ENCODE assay signal across 8 cellular contexts in the genomic region with DNA sequence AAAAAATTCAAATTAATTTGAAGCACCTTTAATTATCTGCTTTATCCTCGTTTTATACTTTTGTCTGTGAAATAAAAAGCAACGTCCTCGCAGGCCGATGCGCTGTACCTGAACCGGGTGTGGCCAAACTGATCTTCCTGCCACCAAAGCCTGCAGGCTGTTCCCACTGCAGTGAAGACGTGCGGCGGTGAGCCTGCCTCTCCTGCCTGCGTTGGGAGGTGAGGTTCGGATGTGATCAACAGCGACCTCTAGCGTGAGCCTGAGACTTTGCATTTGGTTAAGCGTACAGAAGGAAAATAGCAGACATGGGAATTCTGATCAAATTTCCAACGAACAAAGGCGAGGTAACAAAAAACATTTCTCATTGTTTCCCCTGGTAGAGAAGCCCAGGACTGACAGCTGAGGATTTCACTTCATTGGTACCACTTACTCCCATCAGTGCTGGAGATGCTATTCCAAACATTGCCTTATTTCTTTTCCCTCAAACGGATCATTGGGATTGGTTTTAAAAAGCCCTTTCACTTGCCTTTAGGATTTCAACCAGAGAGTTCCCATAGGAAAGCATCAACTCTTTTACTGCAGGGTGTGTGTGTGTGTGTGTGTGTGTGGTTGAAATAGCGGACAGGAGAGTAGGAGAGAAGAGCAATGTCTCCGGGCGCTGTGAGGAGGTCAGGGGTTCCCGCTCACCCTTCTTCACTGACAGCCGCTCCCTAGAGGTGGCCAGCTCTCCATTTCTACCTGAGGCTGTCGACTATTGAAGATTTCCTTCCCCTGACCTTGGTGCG. TPM values are rescaled to one million over a fixed set of nuclear protein-coding genes. Genes with fewer than 3 reads are reported as not detected.
DNase-seq lines count a peak whose midpoint lies in the region; ATAC-seq and TF ChIP-seq lines count a peak whose summit lies in the region.

No MANE protein-coding gene starts in this region.

- ATAC-seq in heart right ventricle (peak; percentile 86 to 94 (median 92)), GM19023 (IDR thresholded peaks at IDR 0.05; ENCODE audit: unreplicated experiment) (no peak)

- H3K9me3 Mint-ChIP-seq in activated naive CD8-positive, alpha-beta T cell treated with anti-CD3 and anti-CD28 coated beads for 36 hours, result no peaks in the 10 kb centered on the region

- DNase-seq in DMS79 (lab: John Stamatoyannopoulos, UW) (peak; percentile 55), H7 (peak; percentile 50), NCI-H1436 (lab: John Stamatoyannopoulos, UW) (peak; percentile 77), SW480 (ENCODE audit: low spot score) (peak; percentile 78), heart right ventricle (peak; percentile 77 to 81)
- DNase-seq in activated naive CD8-positive, alpha-beta T cell treated with anti-CD3 and anti-CD28 coated beads for 36 hours, result peak; percentile 80

- H3K36me3 ChIP-seq in H7 (replicated peaks; ENCODE audit: control insufficient read depth, insufficient read depth, low read length) (no peaks in the 10 kb centered on the region), heart right ventricle (no peaks in the 10 kb centered on the region), rectal smooth muscle tissue (ENCODE audit: control insufficient read depth, insufficient read depth, low read length) (no peaks in the 10 kb centered on the region)

- H3K4me1 ChIP-seq in heart right ventricle, result peaks cover 0 to 23% (median 6%) of the 10 kb centered on the region in 9 donors
- H3K4me1 ChIP-seq in rectal smooth muscle tissue (ENCODE audit: control insufficient read depth, insufficient read depth, low read length), result no peaks in the 10 kb centered on the region

- H3K27ac Mint-ChIP-seq in activated naive CD8-positive, alpha-beta T cell treated with anti-CD3 and anti-CD28 coated beads for 36 hours, result peak overlapping the region; percentile 79

- H3K27ac ChIP-seq in heart right ventricle (peak overlapping the region in 9 of 10 donors; percentile 15 to 65 (median 48)), rectal smooth muscle tissue (ENCODE audit: low read depth, low read length) (no peak overlapping the region)

- TF ChIP-seq CTCF in heart right ventricle (IDR thresholded peaks at IDR 0.05), result peak; percentile 88 to 97 (median 92)

- no peaks in the 10 kb centered on the region for H3K9me3 ChIP-seq in heart right ventricle

- H3K9ac ChIP-seq in rectal smooth muscle tissue (ENCODE audit: low read length), result no peak overlapping the region

- H3K27me3 ChIP-seq in H7 (ENCODE audit: control insufficient read depth, insufficient read depth, low read length) (no peaks in the 10 kb centered on the region; the same call in 1 of the 2 replicates), heart right ventricle (peaks cover 0 to 4% (median 0%) of the 10 kb centered on the region in 7 donors), rectal smooth muscle tissue (ENCODE audit: control insufficient read depth, insufficient read depth, low read length) (no peaks in the 10 kb centered on the region)

- H3K36me3 Mint-ChIP-seq in activated naive CD8-positive, alpha-beta T cell treated with anti-CD3 and anti-CD28 coated beads for 36 hours, result no peaks in the 10 kb centered on the region

- H3K4me3 ChIP-seq in H7 (ENCODE audit: insufficient read depth, low read depth, low read length) (no peak overlapping the region), heart right ventricle (peak overlapping the region in 7 of 10 donors; percentile 6 to 33 (median 23)), rectal smooth muscle tissue (ENCODE audit: low read length) (peak overlapping the region; percentile 23)

- WGBS in heart right ventricle, 2 donors, result 20 to 24% methylated on average over 24 of the region's 24 CpGs

- peak overlapping the region; percentile 66 for H3K4me3 Mint-ChIP-seq in activated naive CD8-positive, alpha-beta T cell treated with anti-CD3 and anti-CD28 coated beads for 36 hours

- intact Hi-C loops in heart right ventricle (cut with DNase I), result loop anchor here (1.0 to 10.0 kb wide), 11 partner anchors 45 to 288 kb away; a partner anchor contains a TSS

- H3K4me1 Mint-ChIP-seq in activated naive CD8-positive, alpha-beta T cell treated with anti-CD3 and anti-CD28 coated beads for 36 hours, result peaks cover 47% of the 10 kb centered on the region

- H3K27me3 Mint-ChIP-seq in activated naive CD8-positive, alpha-beta T cell treated with anti-CD3 and anti-CD28 coated beads for 36 hours, result no peaks in the 10 kb centered on the region

RNA-seq across cellular contexts. Expression of a gene that starts 56.6 kb away (rescaled TPM):
- not detected in 2 replicates for total RNA-seq in H7 (2014; rRNA removed; shearing (Covaris generic))
- under 1 TPM; 0.19 to 0.30 TPM for total RNA-seq in activated naive CD8-positive, alpha-beta T cell treated with anti-CD3 and anti-CD28 coated beads for 36 hours
- total RNA-seq in heart right ventricle, result not detected
- not detected for polyA plus RNA-seq in heart right ventricle
